ENCODE assay signal across 1 cellular context in the genomic region with DNA sequence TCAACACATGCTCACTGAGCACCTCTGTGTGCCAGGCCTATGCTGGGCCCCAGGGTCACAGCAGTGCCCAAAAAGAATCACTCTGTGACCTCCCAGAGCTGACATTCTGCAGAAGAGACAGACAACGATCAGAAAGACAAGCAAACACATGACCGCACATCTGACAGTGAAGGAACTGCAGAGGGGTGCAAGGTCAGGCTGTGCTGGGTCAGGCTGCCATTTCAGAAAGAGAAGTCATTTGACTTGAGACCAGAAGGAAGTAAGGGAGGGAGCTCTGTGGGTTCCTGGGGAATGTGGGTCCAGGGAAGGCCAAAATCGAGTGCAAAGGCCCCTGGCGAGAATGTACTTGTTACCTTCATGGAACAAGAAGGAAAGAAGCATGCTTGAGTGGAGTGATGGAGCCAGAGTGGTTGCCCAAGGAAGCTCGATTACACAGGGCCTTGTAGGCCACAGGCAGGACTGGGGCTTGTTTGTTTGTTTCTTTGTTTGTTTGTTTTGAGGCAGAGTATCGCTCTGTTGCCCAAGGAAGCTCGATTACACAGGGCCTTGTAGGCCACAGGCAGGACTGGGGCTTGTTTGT.
A peak's percentile ranks its signal among the peaks of the same experiment; 100 is the strongest.
TF ChIP-seq lines count a peak whose summit lies in the region.

No MANE protein-coding gene starts in this region.

TF ChIP-seq in HepG2, 621 proteins besides CTCF, POLR2A, EP300 and RAD21:
- TF ChIP-seq ATF2 (CRISPR knock-in tag; IDR thresholded peaks at IDR 0.05) = no peak
- 0 out of 2 replicates have a peak, but pooled peaks have one; percentile 56 for TF ChIP-seq KDM5B (CRISPR knock-in tag; IDR thresholded peaks at IDR 0.05; ENCODE audit: borderline replicate concordance)
- 0 out of 2 replicates have a peak, but pooled peaks have one; percentile 46 for TF ChIP-seq ZNF441 (CRISPR knock-in tag; IDR thresholded peaks at IDR 0.05; ENCODE audit: borderline replicate concordance)
- TF ChIP-seq ERF (CRISPR knock-in tag; IDR thresholded peaks at IDR 0.05) = no peak
- no peak for TF ChIP-seq ZNF382 (CRISPR knock-in tag; IDR thresholded peaks at IDR 0.05; ENCODE audit: borderline replicate concordance)
- no peak for TF ChIP-seq U2AF2 (IDR thresholded peaks at IDR 0.05; ENCODE audit: low read depth, low read length)
- no peak for TF ChIP-seq TOPORS (CRISPR knock-in tag; IDR thresholded peaks at IDR 0.05)
- TF ChIP-seq EZH2 (conservative IDR thresholded peaks at IDR 0.05; ENCODE audit: low read depth, low read length) = no peak
- TF ChIP-seq, protein P1, sequence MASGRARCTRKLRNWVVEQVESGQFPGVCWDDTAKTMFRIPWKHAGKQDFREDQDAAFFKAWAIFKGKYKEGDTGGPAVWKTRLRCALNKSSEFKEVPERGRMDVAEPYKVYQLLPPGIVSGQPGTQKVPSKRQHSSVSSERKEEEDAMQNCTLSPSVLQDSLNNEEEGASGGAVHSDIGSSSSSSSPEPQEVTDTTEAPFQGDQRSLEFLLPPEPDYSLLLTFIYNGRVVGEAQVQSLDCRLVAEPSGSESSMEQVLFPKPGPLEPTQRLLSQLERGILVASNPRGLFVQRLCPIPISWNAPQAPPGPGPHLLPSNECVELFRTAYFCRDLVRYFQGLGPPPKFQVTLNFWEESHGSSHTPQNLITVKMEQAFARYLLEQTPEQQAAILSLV (CRISPR knock-in tag; IDR thresholded peaks at IDR 0.05; ENCODE audit: borderline replicate concordance) = 0 out of 2 replicates have a peak, but pooled peaks have one; percentile 27
- TF ChIP-seq ZBTB21 (CRISPR knock-in tag; IDR thresholded peaks at IDR 0.05) = no peak
- no peak for TF ChIP-seq ELF1 (CRISPR knock-in tag; IDR thresholded peaks at IDR 0.05)
- TF ChIP-seq RNF2 (conservative IDR thresholded peaks at IDR 0.05; ENCODE audit: low read depth) = no peak
- TF ChIP-seq HOXA7 (CRISPR knock-in tag; IDR thresholded peaks at IDR 0.05) = no peak
- peak; percentile 36; the same call in 1 of the 2 replicates for TF ChIP-seq SPEN (CRISPR knock-in tag; IDR thresholded peaks at IDR 0.05; ENCODE audit: low read depth)
- peak; percentile 38; the same call in 1 of the 2 replicates for TF ChIP-seq ZNF614 (CRISPR knock-in tag; IDR thresholded peaks at IDR 0.05; ENCODE audit: borderline replicate concordance)
- TF ChIP-seq, protein P2, sequence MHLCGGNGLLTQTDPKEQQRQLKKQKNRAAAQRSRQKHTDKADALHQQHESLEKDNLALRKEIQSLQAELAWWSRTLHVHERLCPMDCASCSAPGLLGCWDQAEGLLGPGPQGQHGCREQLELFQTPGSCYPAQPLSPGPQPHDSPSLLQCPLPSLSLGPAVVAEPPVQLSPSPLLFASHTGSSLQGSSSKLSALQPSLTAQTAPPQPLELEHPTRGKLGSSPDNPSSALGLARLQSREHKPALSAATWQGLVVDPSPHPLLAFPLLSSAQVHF (CRISPR knock-in tag; IDR thresholded peaks at IDR 0.05) = no peak
- no peak for TF ChIP-seq FOSL1 (CRISPR knock-in tag; IDR thresholded peaks at IDR 0.05; ENCODE audit: borderline replicate concordance)
- TF ChIP-seq NKX3-1 (CRISPR knock-in tag; IDR thresholded peaks at IDR 0.05) = no peak
- TF ChIP-seq ZKSCAN5 (CRISPR knock-in tag; IDR thresholded peaks at IDR 0.05) = no peak
- TF ChIP-seq ZNF83 (CRISPR knock-in tag; IDR thresholded peaks at IDR 0.05; ENCODE audit: borderline replicate concordance) = no peak
- peak; percentile 21; the same call in 1 of the 2 replicates for TF ChIP-seq MEF2D (CRISPR knock-in tag; IDR thresholded peaks at IDR 0.05)
- TF ChIP-seq THAP9 (CRISPR knock-in tag; IDR thresholded peaks at IDR 0.05; ENCODE audit: borderline replicate concordance) = 0 out of 2 replicates have a peak, but pooled peaks have one; percentile 4
- TF ChIP-seq ZNF143 (CRISPR knock-in tag; IDR thresholded peaks at IDR 0.05) = no peak
- TF ChIP-seq FOXK2 (IDR thresholded peaks at IDR 0.05) = no peak
- peak; percentile 56; the same call in 1 of the 2 replicates for TF ChIP-seq ZNF292 (CRISPR knock-in tag; IDR thresholded peaks at IDR 0.05; ENCODE audit: borderline replicate concordance, low read depth)
- peak; percentile 7; the same call in 1 of the 2 replicates for TF ChIP-seq ZFY (CRISPR knock-in tag; IDR thresholded peaks at IDR 0.05)
- no peak for TF ChIP-seq MAFK (conservative IDR thresholded peaks at IDR 0.05 in 1 of 2, IDR thresholded peaks at IDR 0.05 in 1 of 2; ENCODE audit: low read length in 2 of 2)
- no peak for TF ChIP-seq TSC22D2 (CRISPR knock-in tag; IDR thresholded peaks at IDR 0.05; ENCODE audit: borderline replicate concordance)
- TF ChIP-seq ZFX (CRISPR knock-in tag; IDR thresholded peaks at IDR 0.05; ENCODE audit: low read depth) = 0 out of 2 replicates have a peak, but pooled peaks have one; percentile 51
- TF ChIP-seq ZXDC (CRISPR knock-in tag; IDR thresholded peaks at IDR 0.05) = no peak
- no peak for TF ChIP-seq ZNF703 (CRISPR knock-in tag; IDR thresholded peaks at IDR 0.05; ENCODE audit: borderline replicate concordance)
- no peak for TF ChIP-seq BORCS8-MEF2B (CRISPR knock-in tag; IDR thresholded peaks at IDR 0.05)
- TF ChIP-seq SOX5 (CRISPR knock-in tag; IDR thresholded peaks at IDR 0.05; ENCODE audit: borderline replicate concordance) = no peak
- no peak for TF ChIP-seq ZIK1 (CRISPR knock-in tag; IDR thresholded peaks at IDR 0.05; ENCODE audit: borderline replicate concordance, low read depth)
- no peak for TF ChIP-seq KLF11 (CRISPR knock-in tag; IDR thresholded peaks at IDR 0.05)
- peak; percentile 60; the same call in 1 of the 2 replicates for TF ChIP-seq ZBTB42 (CRISPR knock-in tag; IDR thresholded peaks at IDR 0.05)
- TF ChIP-seq MTA1 (CRISPR knock-in tag; IDR thresholded peaks at IDR 0.05; ENCODE audit: borderline replicate concordance) = no peak
- TF ChIP-seq UBTF (CRISPR knock-in tag; IDR thresholded peaks at IDR 0.05) = 0 out of 2 replicates have a peak, but pooled peaks have one; percentile 21
- TF ChIP-seq DNMT3B (CRISPR knock-in tag; conservative IDR thresholded peaks at IDR 0.05) = no peak
- no peak for TF ChIP-seq ELF4 (CRISPR knock-in tag; IDR thresholded peaks at IDR 0.05; ENCODE audit: borderline replicate concordance)
- TF ChIP-seq PAWR (CRISPR knock-in tag; IDR thresholded peaks at IDR 0.05; ENCODE audit: borderline replicate concordance) = no peak
- TF ChIP-seq ZMYM3 (CRISPR knock-in tag; IDR thresholded peaks at IDR 0.05) = peak; percentile 42; the same call in 1 of the 2 replicates
- peak; percentile 40 for TF ChIP-seq FOXP4 (CRISPR knock-in tag; IDR thresholded peaks at IDR 0.05)
- TF ChIP-seq ZNF605 (CRISPR knock-in tag; IDR thresholded peaks at IDR 0.05) = 0 out of 2 replicates have a peak, but pooled peaks have one; percentile 1
- TF ChIP-seq ZNF776 (CRISPR knock-in tag; IDR thresholded peaks at IDR 0.05) = 0 out of 2 replicates have a peak, but pooled peaks have one; percentile 23
- no peak for TF ChIP-seq MED1 (CRISPR knock-in tag; IDR thresholded peaks at IDR 0.05)
- no peak for TF ChIP-seq ZNF317 (CRISPR knock-in tag; IDR thresholded peaks at IDR 0.05)
